In the genomic region with DNA sequence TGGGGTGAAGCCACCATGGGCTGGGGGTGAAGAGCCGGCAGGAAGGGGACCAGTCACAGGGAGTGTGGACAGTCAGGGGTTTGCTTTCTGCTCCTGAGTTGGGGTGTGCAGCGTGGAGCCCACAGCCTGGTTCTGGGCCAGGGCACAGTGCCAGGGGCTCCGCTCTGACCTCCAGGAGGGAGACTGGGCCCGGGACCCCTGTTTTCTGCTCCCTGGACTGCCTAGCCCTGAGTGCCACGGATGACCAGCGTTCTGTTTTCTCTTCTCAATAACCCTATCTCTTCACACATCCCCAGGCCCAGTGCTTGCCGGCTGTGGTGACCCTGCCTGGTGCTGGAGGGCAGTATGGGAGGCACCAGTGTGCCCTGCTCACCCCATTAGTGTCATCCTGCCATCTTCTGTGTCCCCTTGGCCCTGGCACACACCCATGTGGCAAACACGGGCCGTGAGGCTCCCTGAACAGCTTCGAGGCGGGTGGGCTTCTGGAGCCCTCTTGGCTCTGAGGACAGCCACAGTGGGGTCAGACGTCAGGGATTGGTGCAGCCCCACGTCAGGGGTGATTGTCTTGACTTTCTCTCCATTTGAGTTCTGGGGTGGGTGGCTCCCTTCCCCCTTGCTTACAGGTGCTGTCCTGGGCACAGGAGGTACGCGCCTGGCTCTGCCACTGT, we compare ENCODE assay signal across 1 cellular context.
TF ChIP-seq lines count a peak whose summit lies in the region.

No MANE protein-coding gene starts in this region.

TF ChIP-seq in GM23338, 12 proteins besides CTCF, POLR2A, EP300 and RAD21 (continued from another document):
- TF ChIP-seq, protein P1, sequence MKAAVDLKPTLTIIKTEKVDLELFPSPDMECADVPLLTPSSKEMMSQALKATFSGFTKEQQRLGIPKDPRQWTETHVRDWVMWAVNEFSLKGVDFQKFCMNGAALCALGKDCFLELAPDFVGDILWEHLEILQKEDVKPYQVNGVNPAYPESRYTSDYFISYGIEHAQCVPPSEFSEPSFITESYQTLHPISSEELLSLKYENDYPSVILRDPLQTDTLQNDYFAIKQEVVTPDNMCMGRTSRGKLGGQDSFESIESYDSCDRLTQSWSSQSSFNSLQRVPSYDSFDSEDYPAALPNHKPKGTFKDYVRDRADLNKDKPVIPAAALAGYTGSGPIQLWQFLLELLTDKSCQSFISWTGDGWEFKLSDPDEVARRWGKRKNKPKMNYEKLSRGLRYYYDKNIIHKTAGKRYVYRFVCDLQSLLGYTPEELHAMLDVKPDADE (IDR thresholded peaks at IDR 0.05), result no peak
- TF ChIP-seq ZNF331 (CRISPR knock-in tag; IDR thresholded peaks at IDR 0.05; ENCODE audit: low read depth), result no peak
- TF ChIP-seq, protein P2, sequence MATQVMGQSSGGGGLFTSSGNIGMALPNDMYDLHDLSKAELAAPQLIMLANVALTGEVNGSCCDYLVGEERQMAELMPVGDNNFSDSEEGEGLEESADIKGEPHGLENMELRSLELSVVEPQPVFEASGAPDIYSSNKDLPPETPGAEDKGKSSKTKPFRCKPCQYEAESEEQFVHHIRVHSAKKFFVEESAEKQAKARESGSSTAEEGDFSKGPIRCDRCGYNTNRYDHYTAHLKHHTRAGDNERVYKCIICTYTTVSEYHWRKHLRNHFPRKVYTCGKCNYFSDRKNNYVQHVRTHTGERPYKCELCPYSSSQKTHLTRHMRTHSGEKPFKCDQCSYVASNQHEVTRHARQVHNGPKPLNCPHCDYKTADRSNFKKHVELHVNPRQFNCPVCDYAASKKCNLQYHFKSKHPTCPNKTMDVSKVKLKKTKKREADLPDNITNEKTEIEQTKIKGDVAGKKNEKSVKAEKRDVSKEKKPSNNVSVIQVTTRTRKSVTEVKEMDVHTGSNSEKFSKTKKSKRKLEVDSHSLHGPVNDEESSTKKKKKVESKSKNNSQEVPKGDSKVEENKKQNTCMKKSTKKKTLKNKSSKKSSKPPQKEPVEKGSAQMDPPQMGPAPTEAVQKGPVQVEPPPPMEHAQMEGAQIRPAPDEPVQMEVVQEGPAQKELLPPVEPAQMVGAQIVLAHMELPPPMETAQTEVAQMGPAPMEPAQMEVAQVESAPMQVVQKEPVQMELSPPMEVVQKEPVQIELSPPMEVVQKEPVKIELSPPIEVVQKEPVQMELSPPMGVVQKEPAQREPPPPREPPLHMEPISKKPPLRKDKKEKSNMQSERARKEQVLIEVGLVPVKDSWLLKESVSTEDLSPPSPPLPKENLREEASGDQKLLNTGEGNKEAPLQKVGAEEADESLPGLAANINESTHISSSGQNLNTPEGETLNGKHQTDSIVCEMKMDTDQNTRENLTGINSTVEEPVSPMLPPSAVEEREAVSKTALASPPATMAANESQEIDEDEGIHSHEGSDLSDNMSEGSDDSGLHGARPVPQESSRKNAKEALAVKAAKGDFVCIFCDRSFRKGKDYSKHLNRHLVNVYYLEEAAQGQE (IDR thresholded peaks at IDR 0.05; ENCODE audit: unreplicated experiment), result no peak
- TF ChIP-seq, protein P3, sequence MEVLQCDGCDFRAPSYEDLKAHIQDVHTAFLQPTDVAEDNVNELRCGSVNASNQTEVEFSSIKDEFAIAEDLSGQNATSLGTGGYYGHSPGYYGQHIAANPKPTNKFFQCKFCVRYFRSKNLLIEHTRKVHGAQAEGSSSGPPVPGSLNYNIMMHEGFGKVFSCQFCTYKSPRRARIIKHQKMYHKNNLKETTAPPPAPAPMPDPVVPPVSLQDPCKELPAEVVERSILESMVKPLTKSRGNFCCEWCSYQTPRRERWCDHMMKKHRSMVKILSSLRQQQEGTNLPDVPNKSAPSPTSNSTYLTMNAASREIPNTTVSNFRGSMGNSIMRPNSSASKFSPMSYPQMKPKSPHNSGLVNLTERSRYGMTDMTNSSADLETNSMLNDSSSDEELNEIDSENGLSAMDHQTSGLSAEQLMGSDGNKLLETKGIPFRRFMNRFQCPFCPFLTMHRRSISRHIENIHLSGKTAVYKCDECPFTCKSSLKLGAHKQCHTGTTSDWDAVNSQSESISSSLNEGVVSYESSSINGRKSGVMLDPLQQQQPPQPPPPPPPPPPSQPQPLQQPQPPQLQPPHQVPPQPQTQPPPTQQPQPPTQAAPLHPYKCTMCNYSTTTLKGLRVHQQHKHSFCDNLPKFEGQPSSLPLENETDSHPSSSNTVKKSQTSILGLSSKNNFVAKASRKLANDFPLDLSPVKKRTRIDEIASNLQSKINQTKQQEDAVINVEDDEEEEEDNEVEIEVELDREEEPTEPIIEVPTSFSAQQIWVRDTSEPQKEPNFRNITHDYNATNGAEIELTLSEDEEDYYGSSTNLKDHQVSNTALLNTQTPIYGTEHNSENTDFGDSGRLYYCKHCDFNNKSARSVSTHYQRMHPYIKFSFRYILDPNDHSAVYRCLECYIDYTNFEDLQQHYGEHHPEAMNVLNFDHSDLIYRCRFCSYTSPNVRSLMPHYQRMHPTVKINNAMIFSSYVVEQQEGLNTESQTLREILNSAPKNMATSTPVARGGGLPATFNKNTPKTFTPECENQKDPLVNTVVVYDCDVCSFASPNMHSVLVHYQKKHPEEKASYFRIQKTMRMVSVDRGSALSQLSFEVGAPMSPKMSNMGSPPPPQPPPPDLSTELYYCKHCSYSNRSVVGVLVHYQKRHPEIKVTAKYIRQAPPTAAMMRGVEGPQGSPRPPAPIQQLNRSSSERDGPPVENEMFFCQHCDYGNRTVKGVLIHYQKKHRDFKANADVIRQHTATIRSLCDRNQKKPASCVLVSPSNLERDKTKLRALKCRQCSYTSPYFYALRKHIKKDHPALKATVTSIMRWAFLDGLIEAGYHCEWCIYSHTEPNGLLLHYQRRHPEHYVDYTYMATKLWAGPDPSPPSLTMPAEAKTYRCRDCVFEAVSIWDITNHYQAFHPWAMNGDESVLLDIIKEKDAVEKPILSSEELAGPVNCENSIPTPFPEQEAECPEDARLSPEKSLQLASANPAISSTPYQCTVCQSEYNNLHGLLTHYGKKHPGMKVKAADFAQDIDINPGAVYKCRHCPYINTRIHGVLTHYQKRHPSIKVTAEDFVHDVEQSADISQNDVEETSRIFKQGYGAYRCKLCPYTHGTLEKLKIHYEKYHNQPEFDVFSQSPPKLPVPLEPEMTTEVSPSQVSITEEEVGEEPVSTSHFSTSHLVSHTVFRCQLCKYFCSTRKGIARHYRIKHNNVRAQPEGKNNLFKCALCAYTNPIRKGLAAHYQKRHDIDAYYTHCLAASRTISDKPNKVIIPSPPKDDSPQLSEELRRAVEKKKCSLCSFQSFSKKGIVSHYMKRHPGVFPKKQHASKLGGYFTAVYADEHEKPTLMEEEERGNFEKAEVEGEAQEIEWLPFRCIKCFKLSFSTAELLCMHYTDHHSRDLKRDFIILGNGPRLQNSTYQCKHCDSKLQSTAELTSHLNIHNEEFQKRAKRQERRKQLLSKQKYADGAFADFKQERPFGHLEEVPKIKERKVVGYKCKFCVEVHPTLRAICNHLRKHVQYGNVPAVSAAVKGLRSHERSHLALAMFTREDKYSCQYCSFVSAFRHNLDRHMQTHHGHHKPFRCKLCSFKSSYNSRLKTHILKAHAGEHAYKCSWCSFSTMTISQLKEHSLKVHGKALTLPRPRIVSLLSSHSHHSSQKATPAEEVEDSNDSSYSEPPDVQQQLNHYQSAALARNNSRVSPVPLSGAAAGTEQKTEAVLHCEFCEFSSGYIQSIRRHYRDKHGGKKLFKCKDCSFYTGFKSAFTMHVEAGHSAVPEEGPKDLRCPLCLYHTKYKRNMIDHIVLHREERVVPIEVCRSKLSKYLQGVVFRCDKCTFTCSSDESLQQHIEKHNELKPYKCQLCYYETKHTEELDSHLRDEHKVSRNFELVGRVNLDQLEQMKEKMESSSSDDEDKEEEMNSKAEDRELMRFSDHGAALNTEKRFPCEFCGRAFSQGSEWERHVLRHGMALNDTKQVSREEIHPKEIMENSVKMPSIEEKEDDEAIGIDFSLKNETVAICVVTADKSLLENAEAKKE (CRISPR knock-in tag; IDR thresholded peaks at IDR 0.05), result no peak
- TF ChIP-seq EZH2phosphoT487 (IDR thresholded peaks at IDR 0.05; ENCODE audit: unreplicated experiment), result no peak
- TF ChIP-seq POLR2AphosphoS5 (IDR thresholded peaks at IDR 0.05; ENCODE audit: low read depth), result no peak
- no peak for TF ChIP-seq ZNF114 (CRISPR knock-in tag; IDR thresholded peaks at IDR 0.05)
- TF ChIP-seq CREB1 (CRISPR knock-in tag; IDR thresholded peaks at IDR 0.05; ENCODE audit: low read depth), result no peak
